In genomic region chr10:72109619-72110215, GRCh38 we compare ENCODE assay signal across 15 cellular contexts. TPM values are rescaled to one million over a fixed set of nuclear protein-coding genes. Genes with fewer than 3 reads are reported as not detected.
A peak's percentile ranks its signal among the peaks of the same experiment; 100 is the strongest.
DNase-seq lines count a peak whose midpoint lies in the region; ATAC-seq and TF ChIP-seq lines count a peak whose summit lies in the region.
"Had no signal": no experiment of that assay in that cellular context is flagged by ENCODE, and none has a peak within 500 bp of the region (broad histone marks: within the 10 kb centered on the region; RNA-seq: fewer than 3 reads in every experiment).

No MANE protein-coding gene starts in this region.

- H3K36me3 Mint-ChIP-seq in activated CD8-positive, alpha-beta memory T cell treated with anti-CD3 and anti-CD28 coated beads, Interleukin-2, amount 10 ng/mL, durations not matched to agents 7 days and 5 days, result peaks cover 22% of the 10 kb centered on the region
- peaks cover 0 to 33% of the 10 kb centered on the region in 2 donors for H3K36me3 Mint-ChIP-seq in activated naive CD4-positive, alpha-beta T cell treated with anti-CD3 and anti-CD28 coated beads, Interleukin-2, amount 50 U/mL, for 72 hours
- H3K36me3 Mint-ChIP-seq in nephron progenitor cell (ENCODE audit: low read depth) (peaks cover 20% of the 10 kb centered on the region), natural killer cell (peaks cover 8% of the 10 kb centered on the region)

- no peak for DNase-seq in activated CD8-positive, alpha-beta memory T cell treated with anti-CD3 and anti-CD28 coated beads, Interleukin-2, amount 10 ng/mL, durations not matched to agents 7 days and 5 days
- DNase-seq in activated CD8-positive, alpha-beta memory T cell treated with anti-CD3 and anti-CD28 coated beads, Interleukin-2, amount 50 U/mL, for 4 hours, result no peak
- no peak for DNase-seq in activated naive CD4-positive, alpha-beta T cell treated with anti-CD3 and anti-CD28 coated beads, Interleukin-2, amount 50 U/mL, for 72 hours (ENCODE audit: low spot score in 2 of 2)
- DNase-seq in nephron progenitor cell, result no peak
- DNase-seq in DMS153 (lab: John Stamatoyannopoulos, UW), result no peak
- DNase-seq in pons (ENCODE audit: low spot score), result no peak
- no peak for DNase-seq in natural killer cell
- DNase-seq: anterior cingulate cortex; cortex of kidney; head of caudate nucleus; MG63; stimulated activated CD4-positive, alpha-beta T cell treated with anti-CD3 and anti-CD28 coated beads, Interleukin-2, amount 100 ng/mL, for 48 hours had no signal

- H3K4me1 ChIP-seq in HEK293 (ENCODE audit: control insufficient read depth, insufficient read depth, low read length), result peaks cover 15% of the 10 kb centered on the region

- H3K9me3 Mint-ChIP-seq in activated CD8-positive, alpha-beta memory T cell treated with anti-CD3 and anti-CD28 coated beads, Interleukin-2, amount 10 ng/mL, durations not matched to agents 7 days and 5 days (ENCODE audit: low read depth), result no peaks in the 10 kb centered on the region
- H3K9me3 Mint-ChIP-seq in activated naive CD4-positive, alpha-beta T cell treated with anti-CD3 and anti-CD28 coated beads, Interleukin-2, amount 50 U/mL, for 72 hours, result no peaks in the 10 kb centered on the region
- H3K9me3 Mint-ChIP-seq in nephron progenitor cell (no peaks in the 10 kb centered on the region), natural killer cell (no peaks in the 10 kb centered on the region)

- TF ChIP-seq CTCF in HEK293 (tag by site-specific recombination; IDR thresholded peaks at IDR 0.05) (no peak), nephron progenitor cell (IDR thresholded peaks at IDR 0.05) (no peak), natural killer cell (IDR thresholded peaks at IDR 0.05) (no peak)

- no peaks in the 10 kb centered on the region for H3K27me3 Mint-ChIP-seq in activated CD8-positive, alpha-beta memory T cell treated with anti-CD3 and anti-CD28 coated beads, Interleukin-2, amount 10 ng/mL, durations not matched to agents 7 days and 5 days
- no peaks in the 10 kb centered on the region for H3K27me3 Mint-ChIP-seq in nephron progenitor cell (ENCODE audit: low read depth, poor library complexity)
- no peaks in the 10 kb centered on the region for H3K27me3 Mint-ChIP-seq in natural killer cell (ENCODE audit: low read depth in 2 of 2)

- H3K9me3 ChIP-seq in HEK293 (ENCODE audit: control insufficient read depth, insufficient read depth, low read depth, low read length), result no peaks in the 10 kb centered on the region
- H3K9me3 ChIP-seq: MG63 had no signal

- peaks cover 41% of the 10 kb centered on the region for H3K4me1 Mint-ChIP-seq in activated CD8-positive, alpha-beta memory T cell treated with anti-CD3 and anti-CD28 coated beads, Interleukin-2, amount 10 ng/mL, durations not matched to agents 7 days and 5 days
- H3K4me1 Mint-ChIP-seq in nephron progenitor cell (peaks cover 17% of the 10 kb centered on the region), natural killer cell (peaks cover 13 to 28% of the 10 kb centered on the region in 2 donors)

- H3K36me3 ChIP-seq in HEK293 (ENCODE audit: control insufficient read depth in 2 of 2, insufficient read depth in 1 of 2, low read length in 2 of 2), result no peaks in the 10 kb centered on the region
- H3K36me3 ChIP-seq: MG63 had no signal

- no peak overlapping the region for H3K4me3 ChIP-seq in HEK293 (ENCODE audit: low read depth, low read length)
- H3K4me3 ChIP-seq: MG63 had no signal

- H3K27ac Mint-ChIP-seq in activated CD8-positive, alpha-beta memory T cell treated with anti-CD3 and anti-CD28 coated beads, Interleukin-2, amount 10 ng/mL, durations not matched to agents 7 days and 5 days, result peak overlapping the region; percentile 52
- H3K27ac Mint-ChIP-seq in activated naive CD4-positive, alpha-beta T cell treated with anti-CD3 and anti-CD28 coated beads, Interleukin-2, amount 50 U/mL, for 72 hours, result peak overlapping the region; percentile 62 to 91
- H3K27ac Mint-ChIP-seq in nephron progenitor cell, result peak overlapping the region; percentile 53
- no peak overlapping the region for H3K27ac Mint-ChIP-seq in natural killer cell

- intact Hi-C loops in natural killer cell (cut with micrococcal nuclease), result no loop called here

- ATAC-seq in activated CD8-positive, alpha-beta memory T cell treated with anti-CD3 and anti-CD28 coated beads, Interleukin-2, amount 10 ng/mL, durations not matched to agents 7 days and 5 days, result no peak
- ATAC-seq in activated naive CD4-positive, alpha-beta T cell treated with anti-CD3 and anti-CD28 coated beads, Interleukin-2, amount 50 U/mL, for 72 hours, result peak; percentile 7 to 66
- no peak for ATAC-seq in natural killer cell
- ATAC-seq: esophagus mucosa had no signal

- CTCF ChIA-PET in activated CD8-positive, alpha-beta memory T cell treated with anti-CD3 and anti-CD28 coated beads, Interleukin-2, amount 10 ng/mL, durations not matched to agents 7 days and 5 days (lab: Charles Lee), result no interaction called here
- CTCF ChIA-PET in HEK293 (lab: Yijun Ruan, JAX), result no interaction called here

- H3K4me3 Mint-ChIP-seq in activated CD8-positive, alpha-beta memory T cell treated with anti-CD3 and anti-CD28 coated beads, Interleukin-2, amount 10 ng/mL, durations not matched to agents 7 days and 5 days, result no peak overlapping the region
- no peak overlapping the region for H3K4me3 Mint-ChIP-seq in nephron progenitor cell
- H3K4me3 Mint-ChIP-seq in natural killer cell, result no peak overlapping the region

- POLR2A ChIA-PET in HEK293 (lab: Yijun Ruan, JAX), result no interaction called here

- H3K27ac ChIP-seq in HEK293 (ENCODE audit: extremely low read depth, low read depth, low read length), result no peak overlapping the region
- H3K27ac ChIP-seq: RWPE1 had no signal

TF ChIP-seq in HEK293, 187 proteins besides CTCF, POLR2A, EP300 and RAD21:
- no peak for TF ChIP-seq ZNF529 (tag by site-specific recombination; IDR thresholded peaks at IDR 0.05; ENCODE audit: insufficient replicate concordance)
- TF ChIP-seq, protein P1, sequence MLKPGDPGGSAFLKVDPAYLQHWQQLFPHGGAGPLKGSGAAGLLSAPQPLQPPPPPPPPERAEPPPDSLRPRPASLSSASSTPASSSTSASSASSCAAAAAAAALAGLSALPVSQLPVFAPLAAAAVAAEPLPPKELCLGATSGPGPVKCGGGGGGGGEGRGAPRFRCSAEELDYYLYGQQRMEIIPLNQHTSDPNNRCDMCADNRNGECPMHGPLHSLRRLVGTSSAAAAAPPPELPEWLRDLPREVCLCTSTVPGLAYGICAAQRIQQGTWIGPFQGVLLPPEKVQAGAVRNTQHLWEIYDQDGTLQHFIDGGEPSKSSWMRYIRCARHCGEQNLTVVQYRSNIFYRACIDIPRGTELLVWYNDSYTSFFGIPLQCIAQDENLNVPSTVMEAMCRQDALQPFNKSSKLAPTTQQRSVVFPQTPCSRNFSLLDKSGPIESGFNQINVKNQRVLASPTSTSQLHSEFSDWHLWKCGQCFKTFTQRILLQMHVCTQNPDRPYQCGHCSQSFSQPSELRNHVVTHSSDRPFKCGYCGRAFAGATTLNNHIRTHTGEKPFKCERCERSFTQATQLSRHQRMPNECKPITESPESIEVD (tag by site-specific recombination; IDR thresholded peaks at IDR 0.05), result 0 out of 2 replicates have a peak, but pooled peaks have one; percentile 19
- no peak for TF ChIP-seq ZNF324 (tag by site-specific recombination; IDR thresholded peaks at IDR 0.05)
- no peak for TF ChIP-seq ZBTB17 (tag by site-specific recombination; IDR thresholded peaks at IDR 0.05)
TF ChIP-seq in HEK293: peak in this region for 1.

RNA-seq across cellular contexts. Expression of gene SPOCK2, which starts 21.4 kb away (rescaled TPM):
- total RNA-seq in activated CD8-positive, alpha-beta memory T cell treated with anti-CD3 and anti-CD28 coated beads, Interleukin-2, amount 10 ng/mL, durations not matched to agents 7 days and 5 days, result 100 to 1,000 TPM in 1 of 2 experiments, 10 to 100 TPM in 1; 51.9 to 127 TPM
- 100 to 1,000 TPM; 170 to 209 TPM for total RNA-seq in activated naive CD4-positive, alpha-beta T cell treated with anti-CD3 and anti-CD28 coated beads, Interleukin-2, amount 50 U/mL, for 72 hours
- total RNA-seq in natural killer cell, result 100 to 1,000 TPM; 258 to 329 (median 293) TPM

Comparison
In these comparisons a context has a peak if more than half of its experiments do, and no peak if none do; other contexts are left out.
1. ATAC-seq: peak in activated naive CD4-positive, alpha-beta T cell treated with anti-CD3 and anti-CD28 coated beads, Interleukin-2, amount 50 U/mL, for 72 hours (2 of 2); none in activated CD8-positive, alpha-beta memory T cell treated with anti-CD3 and anti-CD28 coated beads, Interleukin-2, amount 10 ng/mL, durations not matched to agents 7 days and 5 days (single experiment) and natural killer cell (0 of 3).
2. H3K27ac Mint-ChIP-seq: peak in activated CD8-positive, alpha-beta memory T cell treated with anti-CD3 and anti-CD28 coated beads, Interleukin-2, amount 10 ng/mL, durations not matched to agents 7 days and 5 days (single experiment), activated naive CD4-positive, alpha-beta T cell treated with anti-CD3 and anti-CD28 coated beads, Interleukin-2, amount 50 U/mL, for 72 hours (2 of 2) and nephron progenitor cell (single experiment); none in natural killer cell (0 of 2).